ENCODE assay signal across 21 cellular contexts in the genomic region with DNA sequence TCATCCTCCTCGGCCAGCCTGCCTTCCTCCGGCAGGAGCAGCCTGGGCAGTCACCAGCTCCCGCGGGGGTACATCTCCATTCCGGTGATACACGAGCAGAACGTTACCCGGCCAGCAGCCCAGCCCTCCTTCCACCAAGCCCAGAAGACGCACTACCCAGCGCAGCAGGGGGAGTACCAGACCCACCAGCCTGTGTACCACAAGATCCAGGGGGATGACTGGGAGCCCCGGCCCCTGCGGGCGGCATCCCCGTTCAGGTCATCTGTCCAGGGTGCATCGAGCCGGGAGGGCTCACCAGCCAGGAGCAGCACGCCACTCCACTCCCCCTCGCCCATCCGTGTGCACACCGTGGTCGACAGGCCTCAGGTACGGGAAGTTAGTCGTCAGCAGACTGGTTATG. TPM values are rescaled to one million over a fixed set of nuclear protein-coding genes. Genes with fewer than 3 reads are reported as not detected.
DNase-seq lines count a peak whose midpoint lies in the region; ATAC-seq and TF ChIP-seq lines count a peak whose summit lies in the region.
"Had no signal": no experiment of that assay in that cellular context is flagged by ENCODE, and none has a peak within 500 bp of the region (broad histone marks: within the 10 kb centered on the region; RNA-seq: fewer than 3 reads in every experiment).

No MANE protein-coding gene starts in this region.

- no peak overlapping the region for H2BK15ac ChIP-seq in neuronal stem cell (ENCODE audit: low read length)

- intact Hi-C loops in left ventricle myocardium inferior (cut with micrococcal nuclease) (no loop called here), Right ventricle myocardium superior (cut with DNase I) (no loop called here)

- no peak overlapping the region for H4K91ac ChIP-seq in neuronal stem cell (ENCODE audit: low read depth, low read length, poor library complexity)

- peak overlapping the region; percentile 27 for H3K27ac Mint-ChIP-seq in chondrocyte (ENCODE audit: unreplicated experiment)

- no peak for ATAC-seq in Right ventricle myocardium superior (ENCODE audit: poor library complexity)
- ATAC-seq in GM18861 (IDR thresholded peaks at IDR 0.05; ENCODE audit: unreplicated experiment): no peak

- H3K36me3 ChIP-seq in left ventricle myocardium inferior: peaks cover 71% of the 10 kb centered on the region
- peaks cover 30 to 81% of the 10 kb centered on the region in 2 donors for H3K36me3 ChIP-seq in neuronal stem cell (replicated peaks in 1 of 2; ENCODE audit: control insufficient read depth in 2 of 2, insufficient read depth in 2 of 2, low read length in 2 of 2)
- peaks cover 53% of the 10 kb centered on the region for H3K36me3 ChIP-seq in BE2C

- no peaks in the 10 kb centered on the region for H3K9me3 Mint-ChIP-seq in chondrocyte (ENCODE audit: low read depth)
- H3K9me3 Mint-ChIP-seq: CD4-positive, CD25-positive, alpha-beta regulatory T cell had no signal

- peak overlapping the region; percentile 50 for H3K23ac ChIP-seq in neuronal stem cell (ENCODE audit: low read depth, low read length, poor library complexity)

- H4K8ac ChIP-seq in neuronal stem cell (ENCODE audit: low read depth, low read length): no peak overlapping the region

- H3K27ac ChIP-seq in left ventricle myocardium inferior (replicated peaks): peak overlapping the region; percentile 93
- no peak overlapping the region for H3K27ac ChIP-seq in neuronal stem cell (replicated peaks; ENCODE audit: low read length)
- H3K27ac ChIP-seq: BLaER1, HL-60 had no signal

- H2AK5ac ChIP-seq in neuronal stem cell (ENCODE audit: low read depth, low read length): no peak overlapping the region

- H3K79me1 ChIP-seq in neuronal stem cell (ENCODE audit: low read depth, low read length): peaks cover 2% of the 10 kb centered on the region

- H2BK5ac ChIP-seq in neuronal stem cell (ENCODE audit: low read length): no peak overlapping the region

- H3K36me3 Mint-ChIP-seq in chondrocyte (ENCODE audit: low read depth): peaks cover 35% of the 10 kb centered on the region

- H3K4me1 ChIP-seq in left ventricle myocardium inferior (peaks cover 62% of the 10 kb centered on the region), neuronal stem cell (ENCODE audit: control insufficient read depth in 2 of 2, insufficient read depth in 1 of 2, low read depth in 1 of 2, low read length in 2 of 2) (peaks cover 13% of the 10 kb centered on the region in 2 donors), BE2C (peaks cover 17% of the 10 kb centered on the region)

- no peak overlapping the region for H2BK12ac ChIP-seq in neuronal stem cell (ENCODE audit: low read length)

- H3K18ac ChIP-seq in neuronal stem cell (ENCODE audit: low read length): peak overlapping the region; percentile 36

- no peak overlapping the region for H3K4me3 ChIP-seq in left ventricle myocardium inferior
- no peak overlapping the region for H3K4me3 ChIP-seq in neuronal stem cell (ENCODE audit: low read length in 2 of 2)
- H3K4me3 ChIP-seq in BE2C (ENCODE audit: low read depth, low read length): no peak overlapping the region
- H3K4me3 ChIP-seq: BLaER1 had no signal

- H3K4me2 ChIP-seq in neuronal stem cell (ENCODE audit: insufficient read depth, low read length, poor library complexity, severe bottlenecking): no peak overlapping the region
- H3K4me2 ChIP-seq: BLaER1 had no signal

- H2AFZ ChIP-seq in neuronal stem cell (ENCODE audit: low read length): no peak overlapping the region

- H3K27me3 ChIP-seq in left ventricle myocardium inferior (ENCODE audit: low read depth) (no peaks in the 10 kb centered on the region), neuronal stem cell (ENCODE audit: control insufficient read depth in 3 of 3, insufficient read depth in 3 of 3, low read depth in 1 of 3, low read length in 3 of 3) (no peaks in the 10 kb centered on the region), BE2C (no peaks in the 10 kb centered on the region)
- H3K27me3 ChIP-seq: BLaER1 had no signal

- H2BK120ac ChIP-seq in neuronal stem cell (ENCODE audit: low read depth, low read length): no peak overlapping the region

- WGBS in neuronal stem cell (ENCODE audit: extremely low coverage in 2 of 2, insufficient read length in 2 of 2, insufficient replicate concordance in 1 of 2), 2 donors: no CpG with 5 or more reads among the region's 23 CpGs

- H3K4me3 Mint-ChIP-seq in chondrocyte (ENCODE audit: unreplicated experiment): no peak overlapping the region
- H3K4me3 Mint-ChIP-seq: CD4-positive, CD25-positive, alpha-beta regulatory T cell had no signal

- H3K9me3 ChIP-seq in left ventricle myocardium inferior (replicated peaks) (no peaks in the 10 kb centered on the region), neuronal stem cell (replicated peaks in 1 of 2; ENCODE audit: control insufficient read depth in 2 of 2, insufficient read depth in 1 of 2, low read depth in 1 of 2, low read length in 2 of 2) (no peaks in the 10 kb centered on the region), BE2C (no peaks in the 10 kb centered on the region)
- H3K9me3 ChIP-seq: BLaER1 had no signal

- no peak overlapping the region for H3K9ac ChIP-seq in neuronal stem cell (ENCODE audit: low read depth, low read length, poor library complexity)
- H3K9ac ChIP-seq: BLaER1 had no signal

- H3K14ac ChIP-seq in neuronal stem cell (ENCODE audit: low read length): no peak overlapping the region

- H3K4ac ChIP-seq in neuronal stem cell (ENCODE audit: low read length): no peak overlapping the region

- peaks cover 50% of the 10 kb centered on the region for H3K4me1 Mint-ChIP-seq in chondrocyte (ENCODE audit: low read depth)

- no peak for DNase-seq in left ventricle myocardium inferior
- no peak for DNase-seq in Right ventricle myocardium superior
- no peak for DNase-seq in chondrocyte (ENCODE audit: low spot score)
- DNase-seq in neuronal stem cell (ENCODE audit: low spot score): no peak
- DNase-seq in BE2C: no peak
- no peak for DNase-seq in NCI-H1092 treated with DMSO at 0.1 percent for 48 hours (lab: John Stamatoyannopoulos, UW)
- DNase-seq: CD4-positive, CD25-positive, alpha-beta regulatory T cell; DMS153; DND-41; Karpas-422; NCI-H1105; NCI-H1436 treated with DMSO at 0.1 percent for 48 hours; NCI-H187 treated with DMSO at 0.1 percent for 48 hours; NCI-H2107; NCI-H446; NCI-H524 treated with DMSO at 0.1 percent for 48 hours; NCI-H774; SHP77 treated with DMSO at 0.1 percent for 48 hours had no signal

- no peaks in the 10 kb centered on the region for H3K27me3 Mint-ChIP-seq in chondrocyte (ENCODE audit: low read depth)

- TF ChIP-seq CTCF in left ventricle myocardium inferior (IDR thresholded peaks at IDR 0.05; ENCODE audit: borderline replicate concordance): no peak
- TF ChIP-seq CTCF in chondrocyte (IDR thresholded peaks at IDR 0.05): no peak
- no peak for TF ChIP-seq CTCF in BE2C (IDR thresholded peaks at IDR 0.05; ENCODE audit: low read depth, low read length)

RNA-seq across cellular contexts. Expression of gene BAG3, which starts 21.1 kb away (rescaled TPM):
- total RNA-seq in left ventricle myocardium inferior: 164 TPM
- total RNA-seq in Right ventricle myocardium superior: 153 TPM
- total RNA-seq in chondrocyte: 54.0 to 63.6 TPM (median 62.0 TPM) in 3 replicates
- 12.6 TPM for polyA plus RNA-seq in neuronal stem cell (2013, experiment 1 of 2)
- 12.7 TPM for polyA plus RNA-seq in neuronal stem cell (2013, experiment 2 of 2)
- polyA plus RNA-seq in BE2C (2012; ENCODE audit: insufficient read depth, insufficient read length, low read depth): 51.7 TPM

RNA-seq across cellular contexts. Expression of gene INPP5F, which starts 53.6 kb away (rescaled TPM):
- total RNA-seq in left ventricle myocardium inferior (4.9 TPM), Right ventricle myocardium superior (4.5 TPM), chondrocyte (55.7 to 83.1 TPM (median 56.4 TPM) in 3 replicates)
- 92.2 TPM for polyA plus RNA-seq in neuronal stem cell (2013, experiment 1 of 2)
- 93.5 TPM for polyA plus RNA-seq in neuronal stem cell (2013, experiment 2 of 2)
- polyA plus RNA-seq in BE2C (2012; ENCODE audit: insufficient read depth, insufficient read length, low read depth): 6.7 TPM
